ENCODE assay signal across 9 cellular contexts in the genomic region with DNA sequence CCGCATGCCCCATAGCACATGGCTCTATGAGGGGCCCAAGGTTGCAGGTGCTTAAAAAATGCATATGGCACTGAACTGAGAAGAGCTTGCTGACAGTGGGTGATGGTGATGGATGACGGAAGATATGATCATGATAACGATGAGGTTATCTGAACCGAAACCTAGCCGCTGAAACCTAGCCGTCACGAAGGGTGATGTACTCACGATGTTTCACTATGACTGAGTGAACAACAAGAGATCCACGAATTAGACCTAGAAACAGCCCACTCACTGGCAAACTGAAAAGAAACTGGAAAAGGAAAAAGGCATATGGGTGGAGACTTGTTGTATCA. TPM values are rescaled to one million over a fixed set of nuclear protein-coding genes. Genes with fewer than 3 reads are reported as not detected.
A peak's percentile ranks its signal among the peaks of the same experiment; 100 is the strongest.
DNase-seq lines count a peak whose midpoint lies in the region; ATAC-seq and TF ChIP-seq lines count a peak whose summit lies in the region.
"Had no signal": no experiment of that assay in that cellular context is flagged by ENCODE, and none has a peak within 500 bp of the region (broad histone marks: within the 10 kb centered on the region; RNA-seq: fewer than 3 reads in every experiment).

No MANE protein-coding gene starts in this region.

- H3K27ac Mint-ChIP-seq in activated T-helper 17 cell treated with anti-CD3 and anti-CD28 coated beads, Interleukin-2, amount 50 U/mL, for 72 hours: peak overlapping the region; percentile 84
- H3K27ac Mint-ChIP-seq in chondrocyte (ENCODE audit: unreplicated experiment): no peak overlapping the region

- H3K9me3 Mint-ChIP-seq in activated T-helper 17 cell treated with anti-CD3 and anti-CD28 coated beads, Interleukin-2, amount 50 U/mL, for 72 hours: peaks cover 2% of the 10 kb centered on the region
- peaks cover 4% of the 10 kb centered on the region for H3K9me3 Mint-ChIP-seq in chondrocyte (ENCODE audit: low read depth)

- no peaks in the 10 kb centered on the region for H4K20me1 ChIP-seq in PC-3 (ENCODE audit: low read length)

- peak; percentile 92 for ATAC-seq in HG03159 (IDR thresholded peaks at IDR 0.05; ENCODE audit: unreplicated experiment)
- ATAC-seq in activated T-helper 17 cell treated with anti-CD3 and anti-CD28 coated beads, Interleukin-2, amount 50 U/mL, for 72 hours (replicated peaks): peak; percentile 65
- ATAC-seq in stimulated activated naive CD8-positive, alpha-beta T cell treated with anti-CD3 and anti-CD28 coated beads, Interleukin-15, Interleukin-2, amounts not matched to agents 100 U/mL and 50 U/mL, for 24 hours: peak; percentile 52
- no peak for ATAC-seq in PC-3

- H3K27me3 ChIP-seq in PC-3 (ENCODE audit: low read length): no peaks in the 10 kb centered on the region
- no peaks in the 10 kb centered on the region for H3K27me3 ChIP-seq in right atrium auricular region

- no peak overlapping the region for H3K9ac ChIP-seq in PC-3 (ENCODE audit: low read length)

- no peaks in the 10 kb centered on the region for H3K36me3 Mint-ChIP-seq in activated T-helper 17 cell treated with anti-CD3 and anti-CD28 coated beads, Interleukin-2, amount 50 U/mL, for 72 hours (ENCODE audit: low read depth)
- no peaks in the 10 kb centered on the region for H3K36me3 Mint-ChIP-seq in chondrocyte (ENCODE audit: low read depth)

- CTCF ChIA-PET in PC-3 (lab: Charles Lee): no interaction called here

- no peaks in the 10 kb centered on the region for H3K27me3 Mint-ChIP-seq in activated T-helper 17 cell treated with anti-CD3 and anti-CD28 coated beads, Interleukin-2, amount 50 U/mL, for 72 hours
- H3K27me3 Mint-ChIP-seq in chondrocyte (ENCODE audit: low read depth): no peaks in the 10 kb centered on the region

- H2AFZ ChIP-seq in PC-3 (ENCODE audit: low read length): no peak overlapping the region

- TF ChIP-seq CTCF in chondrocyte (IDR thresholded peaks at IDR 0.05) (no peak), PC-3 (conservative IDR thresholded peaks at IDR 0.05; ENCODE audit: low read depth, low read length) (no peak), right atrium auricular region (IDR thresholded peaks at IDR 0.05) (no peak)

- no peaks in the 10 kb centered on the region for H3K9me2 ChIP-seq in PC-3 (replicated peaks; ENCODE audit: low read length)

- H3K4me3 ChIP-seq in PC-3 (ENCODE audit: low read length): no peak overlapping the region
- no peak overlapping the region for H3K4me3 ChIP-seq in right atrium auricular region

- no peaks in the 10 kb centered on the region for H3K79me2 ChIP-seq in PC-3 (ENCODE audit: low read length)

- H3K4me1 Mint-ChIP-seq in activated T-helper 17 cell treated with anti-CD3 and anti-CD28 coated beads, Interleukin-2, amount 50 U/mL, for 72 hours: peaks cover 69% of the 10 kb centered on the region
- H3K4me1 Mint-ChIP-seq in chondrocyte (ENCODE audit: low read depth): no peaks in the 10 kb centered on the region

- H3K27ac ChIP-seq in PC-3 (ENCODE audit: low read length): no peak overlapping the region
- no peak overlapping the region for H3K27ac ChIP-seq in right atrium auricular region
- H3K27ac ChIP-seq: 22Rv1 had no signal

- POLR2A ChIA-PET in PC-3 (lab: Charles Lee; ENCODE audit: unreplicated experiment): no interaction called here

- no TSS peak for BruUV-seq in PC-3 (replicated peaks; lab: Mats Ljungman, UMichigan)

- DNase-seq in activated CD4-positive, alpha-beta T cell treated with anti-CD3 and anti-CD28 coated beads for 24 hours (ENCODE audit: low read depth in 2 of 2): peak; percentile 51 to 65
- DNase-seq in activated CD4-positive, alpha-beta T cell treated with anti-CD3 and anti-CD28 coated beads for 1 hour: no peak
- DNase-seq in stimulated activated naive CD8-positive, alpha-beta T cell treated with anti-CD3 and anti-CD28 coated beads, Interleukin-15, Interleukin-2, amounts not matched to agents 100 U/mL and 50 U/mL, for 24 hours: peak; percentile 58
- no peak for DNase-seq in chondrocyte (ENCODE audit: low spot score)
- DNase-seq in PC-3: no peak
- DNase-seq in right atrium auricular region (ENCODE audit: low spot score): no peak

- H3F3A ChIP-seq in PC-3 (ENCODE audit: low read length, unreplicated experiment): no peaks in the 10 kb centered on the region

- H3K4me1 ChIP-seq in PC-3 (ENCODE audit: insufficient read depth, low read length) (peaks cover 15% of the 10 kb centered on the region), right atrium auricular region (no peaks in the 10 kb centered on the region)

- no peak overlapping the region for H3K4me2 ChIP-seq in PC-3 (ENCODE audit: low read length)

- no peaks in the 10 kb centered on the region for H3K9me3 ChIP-seq in PC-3 (ENCODE audit: low read length)
- no peaks in the 10 kb centered on the region for H3K9me3 ChIP-seq in right atrium auricular region

- peak overlapping the region; percentile 64 for H3K4me3 Mint-ChIP-seq in activated T-helper 17 cell treated with anti-CD3 and anti-CD28 coated beads, Interleukin-2, amount 50 U/mL, for 72 hours
- H3K4me3 Mint-ChIP-seq in chondrocyte (ENCODE audit: unreplicated experiment): no peak overlapping the region

- intact Hi-C loops in PC-3 (cut with micrococcal nuclease): no loop called here

- H3K36me3 ChIP-seq in PC-3 (ENCODE audit: low read depth, low read length): no peaks in the 10 kb centered on the region
- H3K36me3 ChIP-seq in right atrium auricular region: no peaks in the 10 kb centered on the region

RNA-seq across cellular contexts. Expression of a gene that starts 57.6 kb away (rescaled TPM):
- total RNA-seq in activated T-helper 17 cell treated with anti-CD3 and anti-CD28 coated beads, Interleukin-2, amount 50 U/mL, for 72 hours: 100 to 1,000 TPM in 1 of 2 donors, 10 to 100 TPM in 1; 67.5 to 143 TPM
- 45.2 to 46.7 TPM (median 46.0 TPM) in 3 replicates for total RNA-seq in chondrocyte
- total RNA-seq in PC-3 (2014; rRNA removed): 7.7 and 11.8 TPM in 2 replicates
- total RNA-seq in right atrium auricular region: 10 to 100 TPM; 53.0 to 88.6 TPM

Comparison
In these comparisons a context has a peak if more than half of its experiments do, and no peak if none do; other contexts are left out.
1. DNase-seq: peak in activated CD4-positive, alpha-beta T cell treated with anti-CD3 and anti-CD28 coated beads for 24 hours (2 of 2) and stimulated activated naive CD8-positive, alpha-beta T cell treated with anti-CD3 and anti-CD28 coated beads, Interleukin-15, Interleukin-2, amounts not matched to agents 100 U/mL and 50 U/mL, for 24 hours (single experiment); none in activated CD4-positive, alpha-beta T cell treated with anti-CD3 and anti-CD28 coated beads for 1 hour (single experiment), chondrocyte (single experiment), PC-3 (single experiment) and right atrium auricular region (single experiment).